25 cellular contexts compared by ENCODE assay signal in the genomic region with DNA sequence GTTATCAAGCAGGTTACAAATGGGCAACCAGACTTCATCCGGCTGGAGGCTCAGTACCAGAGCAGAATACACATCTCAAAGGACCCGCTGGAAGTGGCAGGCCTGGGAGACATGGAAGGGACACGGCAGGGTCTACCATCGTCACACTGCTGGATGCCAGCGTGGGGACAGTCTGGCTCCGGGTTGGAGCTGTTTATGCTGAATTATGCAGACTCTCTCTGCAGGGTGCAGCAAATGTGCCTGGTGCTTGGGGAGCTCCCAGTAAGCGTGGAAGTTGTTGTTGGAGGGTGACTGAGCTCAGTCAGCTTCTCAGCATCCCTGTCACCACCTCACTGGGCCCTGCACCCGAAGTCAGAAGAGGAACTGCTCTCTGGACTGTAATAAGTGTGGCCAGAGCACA. TPM values are rescaled to one million over a fixed set of nuclear protein-coding genes. Genes with fewer than 3 reads are reported as not detected.
"Had no signal": no experiment of that assay in that cellular context is flagged by ENCODE, and none has a peak within 500 bp of the region (broad histone marks: within the 10 kb centered on the region; RNA-seq: fewer than 3 reads in every experiment).

No MANE protein-coding gene starts in this region.

- H3K27ac Mint-ChIP-seq: activated B cell treated with CpG ODN at 0.5 μM for 24 hours; activated CD4-positive, alpha-beta T cell treated with anti-CD3 and anti-CD28 coated beads, Interleukin-2, amount 10 ng/mL, durations not matched to agents 24 days and 14 days; activated naive CD4-positive, alpha-beta T cell treated with anti-CD3 and anti-CD28 coated beads, Interleukin-2, amount 50 U/mL, for 72 hours; activated naive CD8-positive, alpha-beta T cell treated with anti-CD3 and anti-CD28 coated beads, Interleukin-2, amount 50 U/mL, for 24 hours; T-helper 17 cell had no signal

- H3K9me3 ChIP-seq: ascending aorta, body of pancreas had no signal

- H3K36me3 ChIP-seq: ascending aorta had no signal

- ATAC-seq: activated naive CD4-positive, alpha-beta T cell treated with anti-CD3 and anti-CD28 coated beads, Interleukin-2, amount 50 U/mL, for 72 hours; activated naive CD8-positive, alpha-beta T cell treated with anti-CD3 and anti-CD28 coated beads, Interleukin-2, amount 50 U/mL, for 24 hours; activated T-cell treated with anti-CD3 and anti-CD28 coated beads, Interleukin-2, amount 50 U/mL, for 4 hours; body of pancreas; K562; PC-3; T-helper 17 cell had no signal

- H3K27ac ChIP-seq: ascending aorta, body of pancreas had no signal

- H3K4me1 ChIP-seq: ascending aorta, body of pancreas had no signal

- H3K36me3 Mint-ChIP-seq: activated naive CD4-positive, alpha-beta T cell treated with anti-CD3 and anti-CD28 coated beads, Interleukin-2, amount 50 U/mL, for 72 hours had no signal

- H3K4me1 Mint-ChIP-seq: activated B cell treated with CpG ODN at 0.5 μM for 24 hours; activated CD4-positive, alpha-beta T cell treated with anti-CD3 and anti-CD28 coated beads, Interleukin-2, amount 10 ng/mL, durations not matched to agents 24 days and 14 days; activated naive CD8-positive, alpha-beta T cell treated with anti-CD3 and anti-CD28 coated beads, Interleukin-2, amount 50 U/mL, for 24 hours; T-helper 17 cell had no signal

- H3K27me3 Mint-ChIP-seq: activated B cell treated with CpG ODN at 0.5 μM for 24 hours; activated CD4-positive, alpha-beta T cell treated with anti-CD3 and anti-CD28 coated beads, Interleukin-2, amount 10 ng/mL, durations not matched to agents 24 days and 14 days had no signal

- H3K4me3 Mint-ChIP-seq: activated B cell treated with CpG ODN at 0.5 μM for 24 hours; activated CD4-positive, alpha-beta T cell treated with anti-CD3 and anti-CD28 coated beads, Interleukin-2, amount 10 ng/mL, durations not matched to agents 24 days and 14 days; activated naive CD8-positive, alpha-beta T cell treated with anti-CD3 and anti-CD28 coated beads, Interleukin-2, amount 50 U/mL, for 24 hours; activated T-cell treated with anti-CD3 and anti-CD28 coated beads, Interleukin-2, amount 50 U/mL, for 4 hours; T-helper 17 cell had no signal

- H3K4me3 ChIP-seq: ascending aorta, body of pancreas, K562 had no signal

- DNase-seq: activated B cell treated with CpG ODN at 0.5 μM for 24 hours; activated CD4-positive, alpha-beta T cell treated with anti-CD3 and anti-CD28 coated beads for 1 hour; activated CD4-positive, alpha-beta T cell treated with anti-CD3 and anti-CD28 coated beads, Interleukin-2, amount 10 ng/mL, durations not matched to agents 24 days and 14 days; activated CD4-positive, alpha-beta T cell treated with anti-CD3 and anti-CD28 coated beads, Interleukin-2, amount 50 U/mL, for 48 hours; activated CD8-positive, alpha-beta memory T cell treated with anti-CD3 and anti-CD28 coated beads for 24 hours; activated effector memory CD4-positive, alpha-beta T cell treated with anti-CD3 and anti-CD28 coated beads, Interleukin-2, amount 50 U/mL, for 16 hours; activated naive CD4-positive, alpha-beta T cell treated with Interleukin-2 at 50 U/mL for 16 hours; activated naive CD8-positive, alpha-beta T cell treated with anti-CD3 and anti-CD28 coated beads, Interleukin-2, amount 50 U/mL, for 24 hours; activated T-cell treated with anti-CD3 and anti-CD28 coated beads, Interleukin-2, amount 50 U/mL, for 4 hours; amniotic stem cell; body of pancreas; Karpas-422; MM.1S; NCI-H1105; NCI-H1436 treated with DMSO at 0.1 percent for 48 hours; NCI-H187; NCI-H2081; NCI-H524; PC-3; SHP77 treated with DMSO at 0.1 percent for 48 hours; T-helper 17 cell; T-helper 9 cell had no signal

- H3K9me3 Mint-ChIP-seq: activated B cell treated with CpG ODN at 0.5 μM for 24 hours; activated CD4-positive, alpha-beta T cell treated with anti-CD3 and anti-CD28 coated beads, Interleukin-2, amount 10 ng/mL, durations not matched to agents 24 days and 14 days; activated naive CD4-positive, alpha-beta T cell treated with anti-CD3 and anti-CD28 coated beads, Interleukin-2, amount 50 U/mL, for 72 hours; activated naive CD8-positive, alpha-beta T cell treated with anti-CD3 and anti-CD28 coated beads, Interleukin-2, amount 50 U/mL, for 24 hours; activated T-cell treated with anti-CD3 and anti-CD28 coated beads, Interleukin-2, amount 50 U/mL, for 4 hours had no signal

- H3K27me3 ChIP-seq: ascending aorta, body of pancreas had no signal

RNA-seq across cellular contexts. Expression of a gene that starts 12.2 kb away (rescaled TPM):
- total RNA-seq: activated B cell treated with CpG ODN at 0.5 μM for 24 hours; activated CD4-positive, alpha-beta T cell treated with anti-CD3 and anti-CD28 coated beads, Interleukin-2, amount 10 ng/mL, durations not matched to agents 24 days and 14 days; K562 had no signal
